28 cellular contexts compared by ENCODE assay signal in the genomic region with DNA sequence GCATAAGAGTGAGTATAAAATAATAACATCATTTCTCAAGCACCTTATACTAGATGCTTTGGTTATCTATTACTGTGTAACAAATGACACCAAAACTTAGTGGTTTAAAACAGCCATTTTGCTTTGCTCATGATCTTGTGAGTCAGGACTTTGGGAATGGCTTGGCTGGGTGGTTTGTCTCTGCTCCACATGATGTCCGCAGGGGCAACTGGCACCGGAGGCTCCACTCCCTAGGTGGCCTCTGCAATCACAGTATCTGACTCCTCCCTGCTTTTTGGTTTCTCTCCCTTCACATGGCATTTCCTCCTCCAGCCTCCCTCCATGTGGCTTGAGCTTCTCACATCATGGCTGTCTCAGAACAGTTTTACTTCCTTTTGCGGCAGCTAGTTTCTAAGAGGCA.
DNase-seq lines count a peak whose midpoint lies in the region; ATAC-seq, FAIRE-seq and TF ChIP-seq lines count a peak whose summit lies in the region.
"Had no signal": no experiment of that assay in that cellular context is flagged by ENCODE, and none has a peak within 500 bp of the region (broad histone marks: within the 10 kb centered on the region; RNA-seq: fewer than 3 reads in every experiment).

No MANE protein-coding gene starts in this region.

- peaks cover 5% of the 10 kb centered on the region for H3K27me3 Mint-ChIP-seq in activated naive CD4-positive, alpha-beta T cell treated with anti-CD3 and anti-CD28 coated beads, Interleukin-2, amount 10 ng/mL, durations not matched to agents 7 days and 5 days
- H3K27me3 Mint-ChIP-seq: CD4-positive, CD25-positive, alpha-beta regulatory T cell had no signal

- DNase-seq in H54 (ENCODE audit: insufficient read length, low spot score) (peak; percentile 47), MV-4-11 (lab: John Stamatoyannopoulos, UW) (peak; percentile 66), amniotic epithelial cell (ENCODE audit: low read depth) (peak; percentile 70), myocyte (ENCODE audit: low read depth) (peak; percentile 9), left ventricle myocardium superior (no peak), GOT3 (lab: John Stamatoyannopoulos, UW) (no peak)
- DNase-seq in activated naive CD4-positive, alpha-beta T cell treated with anti-CD3 and anti-CD28 coated beads, Interleukin-2, amount 10 ng/mL, durations not matched to agents 7 days and 5 days: no peak
- DNase-seq: activated CD4-positive, alpha-beta T cell treated with anti-CD3 and anti-CD28 coated beads, Interleukin-2, amount 50 U/mL, for 4 hours; activated CD4-positive, CD25-positive, alpha-beta regulatory T cell; activated naive CD4-positive, alpha-beta T cell treated with anti-CD3 and anti-CD28 coated beads for 36 hours; amygdala; CD4-positive, CD25-positive, alpha-beta regulatory T cell; effector memory CD4-positive, alpha-beta T cell; erythroblast; foreskin keratinocyte; heart left ventricle; naive B cell; NCI-H1417; NCI-H2081; NCI-H345; NCI-H82; stimulated activated naive CD4-positive, alpha-beta T cell treated with Interleukin-2 at 50 U/mL for 16 hours; testis had no signal

- no peaks in the 10 kb centered on the region for H3K36me3 Mint-ChIP-seq in activated naive CD4-positive, alpha-beta T cell treated with anti-CD3 and anti-CD28 coated beads, Interleukin-2, amount 10 ng/mL, durations not matched to agents 7 days and 5 days
- H3K36me3 Mint-ChIP-seq: CD4-positive, CD25-positive, alpha-beta regulatory T cell; naive B cell had no signal

- intact Hi-C loops in left ventricle myocardium superior (cut with micrococcal nuclease): no loop called here

- no peak overlapping the region for H3K4me3 Mint-ChIP-seq in activated naive CD4-positive, alpha-beta T cell treated with anti-CD3 and anti-CD28 coated beads, Interleukin-2, amount 10 ng/mL, durations not matched to agents 7 days and 5 days
- H3K4me3 Mint-ChIP-seq: activated naive CD4-positive, alpha-beta T cell treated with anti-CD3 and anti-CD28 coated beads for 36 hours; activated T-helper 1 cell treated with anti-CD3 and anti-CD28 coated beads, Interleukin-12 subunit alpha, Interleukin-12 subunit beta, Interleukin-2, Interleukin-4 antibody, amounts not matched to agents 30 ng/mL and 10 ng/mL and 1 ng/mL, durations not matched to agents 14 hours and 24 hours and 36 hours; CD4-positive, CD25-positive, alpha-beta regulatory T cell; naive B cell had no signal

- H3K27ac Mint-ChIP-seq in activated naive CD4-positive, alpha-beta T cell treated with anti-CD3 and anti-CD28 coated beads, Interleukin-2, amount 10 ng/mL, durations not matched to agents 7 days and 5 days: no peak overlapping the region
- H3K27ac Mint-ChIP-seq: activated naive CD4-positive, alpha-beta T cell treated with anti-CD3 and anti-CD28 coated beads for 36 hours; activated T-helper 1 cell treated with anti-CD3 and anti-CD28 coated beads, Interleukin-12 subunit alpha, Interleukin-12 subunit beta, Interleukin-2, Interleukin-4 antibody, amounts not matched to agents 30 ng/mL and 10 ng/mL and 1 ng/mL, durations not matched to agents 14 hours and 24 hours and 36 hours; CD4-positive, CD25-positive, alpha-beta regulatory T cell; naive B cell had no signal

- ATAC-seq in left ventricle myocardium superior: no peak
- ATAC-seq: foreskin keratinocyte, heart left ventricle, left lobe of liver had no signal

- CTCF ChIA-PET in activated naive CD4-positive, alpha-beta T cell treated with anti-CD3 and anti-CD28 coated beads, Interleukin-2, amount 10 ng/mL, durations not matched to agents 7 days and 5 days (lab: Charles Lee): no interaction called here

- H3K9me3 Mint-ChIP-seq in activated naive CD4-positive, alpha-beta T cell treated with anti-CD3 and anti-CD28 coated beads, Interleukin-2, amount 10 ng/mL, durations not matched to agents 7 days and 5 days: no peaks in the 10 kb centered on the region
- H3K9me3 Mint-ChIP-seq: activated naive CD4-positive, alpha-beta T cell treated with anti-CD3 and anti-CD28 coated beads for 36 hours; activated T-helper 1 cell treated with anti-CD3 and anti-CD28 coated beads, Interleukin-12 subunit alpha, Interleukin-12 subunit beta, Interleukin-2, Interleukin-4 antibody, amounts not matched to agents 30 ng/mL and 10 ng/mL and 1 ng/mL, durations not matched to agents 14 hours and 24 hours and 36 hours; CD4-positive, CD25-positive, alpha-beta regulatory T cell had no signal

- TF ChIP-seq POLR2A in H54 (IDR thresholded peaks at IDR 0.05; ENCODE audit: low read depth, low read length): no peak

- no peaks in the 10 kb centered on the region for H3K4me1 Mint-ChIP-seq in activated naive CD4-positive, alpha-beta T cell treated with anti-CD3 and anti-CD28 coated beads, Interleukin-2, amount 10 ng/mL, durations not matched to agents 7 days and 5 days
- H3K4me1 Mint-ChIP-seq: CD4-positive, CD25-positive, alpha-beta regulatory T cell; naive B cell had no signal

- peak; percentile 82 for FAIRE-seq in H54 (lab: Jason Lieb, UNC)
- FAIRE-seq: bronchial epithelial cell, colon, urothelium cell line had no signal

Comparison
In these comparisons a context has a peak if more than half of its experiments do, and no peak if none do; other contexts are left out.
1. DNase-seq: peak in H54 (single experiment), MV-4-11 (single experiment), amniotic epithelial cell (single experiment) and myocyte (single experiment); none in activated naive CD4-positive, alpha-beta T cell treated with anti-CD3 and anti-CD28 coated beads, Interleukin-2, amount 10 ng/mL, durations not matched to agents 7 days and 5 days (single experiment), left ventricle myocardium superior (single experiment) and GOT3 (single experiment).